In the genomic region with DNA sequence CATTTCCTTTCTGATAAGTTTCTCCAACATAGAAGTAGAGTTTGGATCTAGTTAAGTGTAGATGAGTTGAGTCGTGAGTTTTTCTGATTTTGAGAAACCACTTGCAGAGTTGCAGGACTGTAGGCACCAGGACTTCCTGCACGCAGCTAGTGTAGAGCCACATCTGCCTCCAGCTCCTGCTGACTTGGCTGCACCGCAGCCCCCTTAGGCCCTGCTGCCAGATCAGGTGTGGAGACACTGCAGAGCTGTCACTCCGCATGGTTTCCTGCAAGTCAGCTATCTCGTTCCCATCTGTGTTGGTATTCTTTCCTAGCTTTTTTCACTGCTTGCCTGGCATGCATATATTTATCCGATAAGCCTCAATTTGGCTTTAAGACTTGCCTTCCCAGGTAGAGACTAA, we compare ENCODE assay signal across 30 cellular contexts. TPM values are rescaled to one million over a fixed set of nuclear protein-coding genes. Genes with fewer than 3 reads are reported as not detected.
A peak's percentile ranks its signal among the peaks of the same experiment; 100 is the strongest.
DNase-seq lines count a peak whose midpoint lies in the region; ATAC-seq and TF ChIP-seq lines count a peak whose summit lies in the region.
"Had no signal": no experiment of that assay in that cellular context is flagged by ENCODE, and none has a peak within 500 bp of the region (broad histone marks: within the 10 kb centered on the region; RNA-seq: fewer than 3 reads in every experiment).

No MANE protein-coding gene starts in this region.

- H3K36me3 Mint-ChIP-seq in MCF 10A (ENCODE audit: insufficient read depth, unreplicated experiment) (no peaks in the 10 kb centered on the region), glutamatergic neuron (ENCODE audit: unreplicated experiment) (no peaks in the 10 kb centered on the region)
- H3K36me3 Mint-ChIP-seq: activated naive CD8-positive, alpha-beta T cell treated with anti-CD3 and anti-CD28 coated beads for 36 hours had no signal

- H3K4me1 Mint-ChIP-seq in MCF 10A (ENCODE audit: insufficient read depth, unreplicated experiment) (no peaks in the 10 kb centered on the region), glutamatergic neuron (ENCODE audit: low read depth, unreplicated experiment) (peaks cover 2% of the 10 kb centered on the region)
- H3K4me1 Mint-ChIP-seq: activated naive CD8-positive, alpha-beta T cell treated with anti-CD3 and anti-CD28 coated beads for 36 hours had no signal

- 93% methylated on average over 6 of the region's 6 CpGs for WGBS in mammary epithelial cell (ENCODE audit: low coverage, missing lambda C conversion rate)
- 53 to 79% (median 74%) methylated on average over 6 of the region's 6 CpGs for WGBS in spleen, 5 donors

- DNase-seq in MCF 10A (ENCODE audit: unreplicated experiment) (no peak), mammary epithelial cell (no peak), RWPE2 (ENCODE audit: low spot score) (no peak), glutamatergic neuron (peak; percentile 17), spleen (peak; percentile 71), NCI-H446 treated with DMSO at 0.1 percent for 48 hours (lab: John Stamatoyannopoulos, UW) (no peak)
- DNase-seq: 8988T; activated CD4-positive, alpha-beta T cell treated with anti-CD3 and anti-CD28 coated beads for 4 hours; activated effector memory CD4-positive, alpha-beta T cell treated with Interleukin-2 at 50 U/mL for 16 hours; activated naive CD8-positive, alpha-beta T cell treated with anti-CD3 and anti-CD28 coated beads for 36 hours; activated T-cell treated with anti-CD3 and anti-CD28 coated beads for 4 hours; colonic mucosa; DMS79 treated with DMSO at 0.1 percent for 48 hours; effector memory CD4-positive, alpha-beta T cell; GOT3; heart left ventricle; NCI-H1092; NCI-H187; NCI-H2171 treated with DMSO at 0.1 percent for 48 hours; NCI-H510A treated with DMSO at 0.1 percent for 48 hours; pancreas; stimulated activated naive CD4-positive, alpha-beta T cell treated with Interleukin-2 at 50 U/mL for 16 hours; upper lobe of right lung had no signal

- no peaks in the 10 kb centered on the region for H3K9me3 Mint-ChIP-seq in MCF 10A (ENCODE audit: unreplicated experiment)
- H3K9me3 Mint-ChIP-seq in glutamatergic neuron (ENCODE audit: unreplicated experiment), result no peaks in the 10 kb centered on the region
- H3K9me3 Mint-ChIP-seq: activated naive CD8-positive, alpha-beta T cell treated with anti-CD3 and anti-CD28 coated beads for 36 hours had no signal

- H2AFZ ChIP-seq in mammary epithelial cell (ENCODE audit: low read depth, low read length), result no peak overlapping the region

- H3K4me3 ChIP-seq in mammary epithelial cell (replicated peaks in 1 of 3; ENCODE audit: insufficient read depth in 1 of 3, low read depth in 2 of 3, low read length in 3 of 3) (no peak overlapping the region), RWPE2 (ENCODE audit: severe bottlenecking) (no peak overlapping the region), spleen (no peak overlapping the region)
- H3K4me3 ChIP-seq: ascending aorta, colonic mucosa, heart left ventricle, K562, pancreas, skin epidermis, upper lobe of right lung had no signal

- H3K9me3 ChIP-seq in mammary epithelial cell (replicated peaks; ENCODE audit: insufficient read depth, low read length) (no peaks in the 10 kb centered on the region), RWPE2 (ENCODE audit: severe bottlenecking) (no peaks in the 10 kb centered on the region), spleen (no peaks in the 10 kb centered on the region)
- H3K9me3 ChIP-seq: ascending aorta, colonic mucosa, heart left ventricle, pancreas, upper lobe of right lung had no signal

- H4K20me1 ChIP-seq in mammary epithelial cell (ENCODE audit: insufficient read depth, low read length), result no peaks in the 10 kb centered on the region

- no peaks in the 10 kb centered on the region for H3K27me3 ChIP-seq in mammary epithelial cell (ENCODE audit: insufficient read depth, low read length)
- H3K27me3 ChIP-seq in RWPE2 (ENCODE audit: insufficient read depth, poor library complexity, severe bottlenecking), result no peaks in the 10 kb centered on the region
- no peaks in the 10 kb centered on the region for H3K27me3 ChIP-seq in spleen (replicated peaks in 1 of 7)
- H3K27me3 ChIP-seq: ascending aorta, colonic mucosa, heart left ventricle, pancreas, upper lobe of right lung had no signal

- H3K4me3 Mint-ChIP-seq in MCF 10A (ENCODE audit: unreplicated experiment) (no peak overlapping the region), glutamatergic neuron (ENCODE audit: unreplicated experiment) (no peak overlapping the region)
- H3K4me3 Mint-ChIP-seq: activated naive CD8-positive, alpha-beta T cell treated with anti-CD3 and anti-CD28 coated beads for 36 hours had no signal

- no peaks in the 10 kb centered on the region for H3K27me3 Mint-ChIP-seq in MCF 10A (ENCODE audit: insufficient read depth, unreplicated experiment)
- H3K27me3 Mint-ChIP-seq in glutamatergic neuron (ENCODE audit: unreplicated experiment), result no peaks in the 10 kb centered on the region
- H3K27me3 Mint-ChIP-seq: activated naive CD8-positive, alpha-beta T cell treated with anti-CD3 and anti-CD28 coated beads for 36 hours had no signal

- ATAC-seq in RWPE2 (ENCODE audit: low read depth), result no peak
- no peak for ATAC-seq in HG03354 (IDR thresholded peaks at IDR 0.05; ENCODE audit: poor library complexity, severe bottlenecking, unreplicated experiment)
- ATAC-seq in GM19351 (IDR thresholded peaks at IDR 0.05; ENCODE audit: unreplicated experiment), result no peak
- ATAC-seq: K562, pancreas, upper lobe of right lung had no signal

- BruUV-seq in MCF 10A (replicated peaks; lab: Mats Ljungman, UMichigan), result no TSS peak
- no TSS peak for BruUV-seq in mammary epithelial cell (replicated peaks; lab: Mats Ljungman, UMichigan)

- in situ Hi-C loops in mammary epithelial cell (cut with MboI; ENCODE audit: low sequenced_read_pairs in 2 of 2), result no loop called here

- POLR2A ChIA-PET in MCF 10A (lab: Yijun Ruan, JAX), result interaction anchor here (1.4 kb wide), 1 partner anchor 11 kb away, joined by 5 read pairs; no protein-coding TSS in a partner anchor

- H3K36me3 ChIP-seq in mammary epithelial cell (ENCODE audit: insufficient read depth, low read length) (no peaks in the 10 kb centered on the region), RWPE2 (ENCODE audit: low read depth) (no peaks in the 10 kb centered on the region), spleen (no peaks in the 10 kb centered on the region)
- H3K36me3 ChIP-seq: ascending aorta, colonic mucosa, heart left ventricle, pancreas, upper lobe of right lung had no signal

- no peak overlapping the region for H3K4me2 ChIP-seq in mammary epithelial cell (ENCODE audit: insufficient read depth, low read depth, low read length)

- no peak overlapping the region for H3K9ac ChIP-seq in mammary epithelial cell (ENCODE audit: insufficient read depth, low read length)

- intact Hi-C loops in MCF 10A (cut with micrococcal nuclease) (no loop called here), mammary epithelial cell (cut with micrococcal nuclease) (no loop called here), spleen (cut with DNase I; ENCODE audit: low total_unique reads) (no loop called here)

- H3K4me1 ChIP-seq in mammary epithelial cell (ENCODE audit: insufficient read depth, low read length) (peaks cover 24% of the 10 kb centered on the region), RWPE2 (ENCODE audit: insufficient read depth, poor library complexity, severe bottlenecking) (peaks cover 47% of the 10 kb centered on the region), spleen (peaks cover 0 to 17% (median 8%) of the 10 kb centered on the region in 6 donors)
- H3K4me1 ChIP-seq: colonic mucosa, pancreas, upper lobe of right lung had no signal

- H3K27ac ChIP-seq in mammary epithelial cell (ENCODE audit: insufficient read depth, low read depth, low read length), result no peak overlapping the region
- peak overlapping the region; percentile 92 for H3K27ac ChIP-seq in RWPE2 (ENCODE audit: poor library complexity, severe bottlenecking)
- H3K27ac ChIP-seq in spleen, result peak overlapping the region in 1 of 8 donors; percentile 55
- H3K27ac ChIP-seq: colonic mucosa, pancreas, skin epidermis, upper lobe of right lung had no signal

- H3K27ac Mint-ChIP-seq in MCF 10A (ENCODE audit: low read depth, unreplicated experiment) (peak overlapping the region; percentile 67), glutamatergic neuron (ENCODE audit: unreplicated experiment) (no peak overlapping the region)
- H3K27ac Mint-ChIP-seq: activated naive CD8-positive, alpha-beta T cell treated with anti-CD3 and anti-CD28 coated beads for 36 hours had no signal

- dilution Hi-C loops in mammary epithelial cell (cut with HindIII; ENCODE audit: low sequenced_read_pairs), result no loop called here

- H3K79me2 ChIP-seq in mammary epithelial cell (ENCODE audit: insufficient read depth, low read length), result no peaks in the 10 kb centered on the region

- TF ChIP-seq CTCF in MCF 10A (IDR thresholded peaks at IDR 0.05; ENCODE audit: unreplicated experiment) (no peak), mammary epithelial cell (conservative IDR thresholded peaks at IDR 0.05 in 1 of 2, IDR thresholded peaks at IDR 0.05 in 1 of 2; ENCODE audit: extremely low read depth in 1 of 2, insufficient read depth in 1 of 2, low read depth in 1 of 2, low read length in 2 of 2) (no peak), RWPE2 (IDR thresholded peaks at IDR 0.05; ENCODE audit: poor library complexity, severe bottlenecking) (no peak), glutamatergic neuron (IDR thresholded peaks at IDR 0.05; ENCODE audit: partially characterized antibody, unreplicated experiment) (no peak), spleen (IDR thresholded peaks at IDR 0.05 in 8 of 11, conservative IDR thresholded peaks at IDR 0.05 in 3 of 11) (no peak)

- no peak for TF ChIP-seq POLR2A in spleen (IDR thresholded peaks at IDR 0.05)

- CTCF ChIA-PET in MCF 10A (lab: Yijun Ruan, JAX), result interaction anchor here (0.6 to 1.5 kb wide), 3 partner anchors 10 to 31 kb away, joined by 3 to 5 read pairs (median 5); no protein-coding TSS in a partner anchor
- CTCF ChIA-PET in mammary epithelial cell (lab: Charles Lee; ENCODE audit: low non-redundant PET), result no interaction called here

RNA-seq across cellular contexts. Expression of a gene that starts 48.9 kb away (rescaled TPM):
- 3.6 and 5.6 TPM in 2 replicates for total RNA-seq in MCF 10A (2022)
- total RNA-seq in mammary epithelial cell, result 10 to 100 TPM; 22.6 to 94.5 TPM
- 15.1 TPM for polyA plus RNA-seq in mammary epithelial cell
- polyA minus RNA-seq in mammary epithelial cell, result 40.4 TPM
- total RNA-seq in glutamatergic neuron (ENCODE audit: unreplicated experiment), result 2.8 TPM
- total RNA-seq in spleen, result 100 to 1,000 TPM in 5 of 7 donors, 10 to 100 TPM in 2; 38.7 to 116 (median 103) TPM
- polyA plus RNA-seq in spleen, result 1 to 10 TPM in 2 of 3 donors, under 1 TPM in 1; 0.86 to 3.9 (median 1.0) TPM
- total RNA-seq: activated naive CD8-positive, alpha-beta T cell treated with anti-CD3 and anti-CD28 coated beads for 36 hours; K562; OCI-LY7; T-helper 2 cell treated with Interferon-gamma antibody and Interleukin-4, amounts not matched to agents 100 ng/mL and 5 ng/mL, for 36 hours had no signal
- polyA plus RNA-seq: K562 had no signal

Comparison
In these comparisons a context has a peak if more than half of its experiments do, and no peak if none do; other contexts are left out.
1. DNase-seq: peak in glutamatergic neuron (single experiment) and spleen (single experiment); none in MCF 10A (single experiment), mammary epithelial cell (single experiment), RWPE2 (single experiment) and NCI-H446 treated with DMSO at 0.1 percent for 48 hours (single experiment).